20 cellular contexts compared by ENCODE assay signal in the genomic region with DNA sequence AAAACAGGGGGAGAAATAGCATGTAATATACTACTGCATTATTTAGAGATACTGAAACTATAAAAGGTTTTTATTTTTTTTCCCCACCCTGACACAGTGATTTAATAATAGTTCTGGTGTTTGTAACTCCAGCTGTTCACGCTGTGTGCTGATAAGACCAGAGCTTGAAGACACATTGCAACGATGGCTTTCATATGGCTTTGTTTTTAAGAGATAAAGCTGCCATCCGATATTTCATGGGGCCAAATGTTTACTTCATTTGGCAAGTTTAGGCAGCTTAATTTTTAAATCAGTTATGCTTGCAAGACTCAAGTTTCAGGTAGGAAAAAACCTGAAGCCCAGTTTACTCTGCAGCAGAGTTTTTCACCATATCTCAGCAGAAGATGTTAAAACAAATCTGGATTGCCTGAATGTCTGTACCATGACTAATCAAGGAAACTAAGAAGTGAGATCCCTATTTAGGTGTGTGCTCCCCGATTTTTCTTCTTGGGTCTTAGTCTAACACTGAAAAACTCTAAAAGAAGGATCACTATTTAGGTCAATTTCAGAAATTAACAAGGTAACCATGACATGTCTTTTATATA.
DNase-seq lines count a peak whose midpoint lies in the region; FAIRE-seq and TF ChIP-seq lines count a peak whose summit lies in the region.
"Had no signal": no experiment of that assay in that cellular context is flagged by ENCODE, and none has a peak within 500 bp of the region (broad histone marks: within the 10 kb centered on the region; RNA-seq: fewer than 3 reads in every experiment).

No MANE protein-coding gene starts in this region.

- H3K4me3 ChIP-seq in cardiac fibroblast (replicated peaks in 1 of 2; ENCODE audit: low read depth in 2 of 2, low read length in 2 of 2) = no peak overlapping the region
- no peak overlapping the region for H3K4me3 ChIP-seq in HAP-1
- H3K4me3 ChIP-seq: body of pancreas, left lung, SJSA1, tibial artery had no signal

- no peaks in the 10 kb centered on the region for H3K9me3 ChIP-seq in HAP-1
- H3K9me3 ChIP-seq: body of pancreas, SJSA1, tibial artery had no signal

- no peaks in the 10 kb centered on the region for H3K36me3 ChIP-seq in HAP-1 (replicated peaks)
- H3K36me3 ChIP-seq: left lung, SJSA1, tibial artery had no signal

- H3K4me1 ChIP-seq in HAP-1 = no peaks in the 10 kb centered on the region
- H3K4me1 ChIP-seq: body of pancreas, left lung, SJSA1, tibial artery had no signal

- in situ Hi-C loops in HAP-1 (cut with MboI; ENCODE audit: low sequenced_read_pairs) = no loop called here

- FAIRE-seq in frontal cortex (lab: Jason Lieb, UNC) = no peak

- TF ChIP-seq CTCF in cardiac fibroblast (IDR thresholded peaks at IDR 0.05; ENCODE audit: low read depth, low read length) = no peak

- DNase-seq in EL (peak; percentile 7), OCI-M1 (lab: John Stamatoyannopoulos, UW) (peak; percentile 83), cardiac fibroblast (ENCODE audit: low read depth in 2 of 2) (peak; percentile 5 to 42), kidney tubule cell (ENCODE audit: low spot score) (peak; percentile 9), HAP-1 (ENCODE audit: low spot score in 2 of 2) (no peak), frontal cortex (ENCODE audit: low spot score in 2 of 2) (no peak), GOT3 (lab: John Stamatoyannopoulos, UW) (no peak), retina (no peak)
- DNase-seq: activated CD8-positive, alpha-beta memory T cell treated with anti-CD3 and anti-CD28 coated beads for 24 hours; activated T-cell treated with anti-CD3 and anti-CD28 coated beads, Interleukin-2, amount 50 U/mL, for 48 hours; body of pancreas; CD4-positive, CD25-positive, alpha-beta regulatory T cell; DMS79; left lung; NCI-H1092; NCI-H748 treated with DMSO at 0.1 percent for 48 hours; PC-3; right cardiac atrium; tibial artery had no signal

- H3K27me3 ChIP-seq in HAP-1 (ENCODE audit: low read depth) = no peaks in the 10 kb centered on the region
- H3K27me3 ChIP-seq: body of pancreas, left lung, SJSA1, tibial artery had no signal

Comparison
In these comparisons a context has a peak if more than half of its experiments do, and no peak if none do; other contexts are left out.
1. DNase-seq: peak in EL (single experiment), OCI-M1 (single experiment), cardiac fibroblast (2 of 2) and kidney tubule cell (single experiment); none in HAP-1 (0 of 2), frontal cortex (0 of 2), GOT3 (single experiment) and retina (single experiment).